In the genomic region with DNA sequence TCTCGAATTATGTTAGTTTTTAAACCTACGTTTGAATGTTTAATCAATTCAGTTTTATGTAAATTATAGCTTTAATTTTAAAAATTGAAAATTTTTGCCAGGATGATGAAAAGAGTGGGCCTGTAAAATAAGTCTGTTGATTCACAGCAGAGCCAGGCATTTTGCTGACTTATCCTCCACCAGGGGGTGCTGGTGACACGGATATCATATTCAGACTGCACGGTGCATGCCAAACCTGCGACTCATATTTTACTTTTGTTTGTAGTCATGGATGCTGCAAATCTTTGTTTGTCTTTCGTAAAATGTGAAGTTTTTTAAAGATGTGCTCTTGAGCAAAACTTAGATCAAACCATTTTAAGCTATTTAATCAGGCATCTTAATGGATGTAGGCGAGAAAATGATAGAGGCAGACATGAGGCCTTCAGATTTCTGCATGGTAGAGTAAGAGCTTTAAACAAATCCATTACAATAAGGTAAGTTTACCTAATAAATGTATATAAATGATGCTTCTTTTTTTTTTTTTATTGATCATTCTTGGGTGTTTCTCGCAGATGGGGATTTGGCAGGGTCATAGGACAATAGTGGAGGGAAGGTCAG, we compare ENCODE assay signal across 8 cellular contexts. TPM values are rescaled to one million over a fixed set of nuclear protein-coding genes. Genes with fewer than 3 reads are reported as not detected.
DNase-seq lines count a peak whose midpoint lies in the region; ATAC-seq, FAIRE-seq and TF ChIP-seq lines count a peak whose summit lies in the region.

No MANE protein-coding gene starts in this region.

- H3K9me3 ChIP-seq in A673 (ENCODE audit: low read depth, low read length, poor library complexity, severe bottlenecking) (no peaks in the 10 kb centered on the region), HCT116 (ENCODE audit: control insufficient read depth in 1 of 2, insufficient read depth in 1 of 2, low read depth in 1 of 2, low read length in 2 of 2) (no peaks in the 10 kb centered on the region), esophagus squamous epithelium (no peaks in the 10 kb centered on the region)

- peaks cover 4% of the 10 kb centered on the region for H3K9me3 Mint-ChIP-seq in nephron

- H3K79me2 ChIP-seq in HCT116 (ENCODE audit: insufficient read depth, low read length), result no peaks in the 10 kb centered on the region

- no peak overlapping the region for H3K27ac ChIP-seq in A673 (ENCODE audit: low read depth, low read length, poor library complexity, severe bottlenecking)
- no peak overlapping the region for H3K27ac ChIP-seq in HCT116 (ENCODE audit: low read depth, low read length)
- H3K27ac ChIP-seq in esophagus squamous epithelium, result no peak overlapping the region

- FAIRE-seq in G401.6 (lab: Jason Lieb, UNC) (peak; percentile 85), urothelium cell line (lab: Jason Lieb, UNC) (no peak)

- intact Hi-C loops in A673 (cut with micrococcal nuclease; ENCODE audit: unreplicated experiment), result loop anchor here (10.0 kb wide), 1 partner anchor 462 kb away; a partner anchor contains a TSS
- intact Hi-C loops in HCT116 (cut with micrococcal nuclease), result no loop called here
- intact Hi-C loops in esophagus squamous epithelium (cut with DNase I), result no loop called here

- H3K4me2 ChIP-seq in HCT116 (ENCODE audit: low read length), result no peak overlapping the region

- H3K9me2 ChIP-seq in HCT116 (ENCODE audit: insufficient read depth), result no peaks in the 10 kb centered on the region

- POLR2A ChIA-PET in A673 (lab: Charles Lee; ENCODE audit: low non-redundant PET), result no interaction called here
- POLR2A ChIA-PET in HCT116 (lab: Charles Lee), result no interaction called here

- no peak overlapping the region for H3K4me3 Mint-ChIP-seq in nephron

- H3K4me1 Mint-ChIP-seq in nephron, result peaks cover 6% of the 10 kb centered on the region

- peak; percentile 95 for ATAC-seq in HCT116

- BruUV-seq in A673 (replicated peaks; lab: Mats Ljungman, UMichigan), result no TSS peak
- BruUV-seq in HCT116 (replicated peaks; lab: Mats Ljungman, UMichigan), result no TSS peak

- H3K4me1 ChIP-seq in A673 (ENCODE audit: insufficient read depth, low read length, poor library complexity, severe bottlenecking) (peaks cover 21% of the 10 kb centered on the region), HCT116 (ENCODE audit: control insufficient read depth in 1 of 2, insufficient read depth in 2 of 2, low read length in 2 of 2) (no peaks in the 10 kb centered on the region), esophagus squamous epithelium (no peaks in the 10 kb centered on the region)

- no peaks in the 10 kb centered on the region for H3K27me3 ChIP-seq in A673 (replicated peaks; ENCODE audit: insufficient read depth, low read depth, low read length, poor library complexity)
- peaks cover 29% of the 10 kb centered on the region for H3K27me3 ChIP-seq in HCT116 (ENCODE audit: insufficient read depth, low read length)
- no peaks in the 10 kb centered on the region for H3K27me3 ChIP-seq in esophagus squamous epithelium

- RAD21 ChIA-PET in HCT116 (lab: Charles Lee; ENCODE audit: low non-redundant PET in 1 of 2, low total read pairs in 2 of 2, uncharacterized antibody in 2 of 2, unreplicated experiment in 2 of 2), result no interaction called here

- TF ChIP-seq POLR2A in HCT116 (IDR thresholded peaks at IDR 0.05; ENCODE audit: borderline replicate concordance, extremely low read depth, insufficient read depth, insufficient read length), result no peak
- no peak for TF ChIP-seq POLR2A in esophagus squamous epithelium (IDR thresholded peaks at IDR 0.05)

- DNase-seq in A673 (ENCODE audit: low spot score) (peak; percentile 89), HCT116 (ENCODE audit: low read depth, low spot score) (peak; percentile 60), LoVo (ENCODE audit: low spot score) (peak; percentile 55), esophagus squamous epithelium (lab: John Stamatoyannopoulos, UW) (no peak), urothelium cell line (ENCODE audit: low spot score) (peak; percentile 49)
- peak; percentile 10 to 15 for DNase-seq in activated CD4-positive, alpha-beta T cell treated with anti-CD3 and anti-CD28 coated beads for 4 hours

- H4K20me1 ChIP-seq in HCT116 (ENCODE audit: insufficient read depth), result no peaks in the 10 kb centered on the region

- CTCF ChIA-PET in A673 (lab: Charles Lee) (interaction anchor here (0.6 kb wide), 1 partner anchor 42 kb away, joined by 3 read pairs; no protein-coding TSS in a partner anchor), HCT116 (lab: Charles Lee) (interaction anchor here (0.6 to 1.4 kb wide), 6 partner anchors 9 to 392 kb away, joined by 3 to 8 read pairs (median 3); no protein-coding TSS in a partner anchor)

- WGBS in esophagus squamous epithelium, 2 donors, result 25 to 31% methylated on average over 8 of the region's 8 CpGs

- no peak overlapping the region for H3K9ac ChIP-seq in HCT116 (ENCODE audit: low read length)

- TF ChIP-seq CTCF in A673 (conservative IDR thresholded peaks at IDR 0.05; ENCODE audit: low read depth, low read length), result peak; percentile 97
- peak; percentile 72 to 86 (median 84) for TF ChIP-seq CTCF in HCT116 (IDR thresholded peaks at IDR 0.05 in 2 of 3, conservative IDR thresholded peaks at IDR 0.05 in 1 of 3; ENCODE audit: borderline replicate concordance in 1 of 3, insufficient read depth in 1 of 3, low read depth in 2 of 3, low read length in 2 of 3)
- TF ChIP-seq CTCF in esophagus squamous epithelium (IDR thresholded peaks at IDR 0.05), result peak; percentile 31 to 65 (median 46)
- peak; percentile 49 to 60 (median 54) for TF ChIP-seq CTCF in nephron (IDR thresholded peaks at IDR 0.05; ENCODE audit: unreplicated experiment in 3 of 3)

- H3K4me3 ChIP-seq in A673 (ENCODE audit: low read depth, low read length, poor library complexity, severe bottlenecking) (no peak overlapping the region), HCT116 (replicated peaks in 1 of 2; ENCODE audit: low read depth in 1 of 2, low read length in 2 of 2) (no peak overlapping the region), esophagus squamous epithelium (no peak overlapping the region)

- H3K27ac Mint-ChIP-seq in nephron, result peak overlapping the region in 1 of 3 experiments; percentile 62

- H3K36me3 ChIP-seq in A673 (ENCODE audit: insufficient read depth, low read length, poor library complexity, severe bottlenecking) (no peaks in the 10 kb centered on the region), HCT116 (ENCODE audit: control insufficient read depth in 1 of 2, insufficient read depth in 2 of 2, low read length in 2 of 2) (no peaks in the 10 kb centered on the region), esophagus squamous epithelium (no peaks in the 10 kb centered on the region)

- TF ChIP-seq RAD21 in HCT116 (IDR thresholded peaks at IDR 0.05; ENCODE audit: low read depth), result peak; percentile 76

- peaks cover 3% of the 10 kb centered on the region for H3K36me3 Mint-ChIP-seq in nephron (ENCODE audit: low read depth)

- H2AFZ ChIP-seq in HCT116 (ENCODE audit: low read depth, low read length, poor library complexity, severe bottlenecking), result no peak overlapping the region

- peaks cover 4% of the 10 kb centered on the region for H3K27me3 Mint-ChIP-seq in nephron (ENCODE audit: low read depth)

TF ChIP-seq in HCT116, 20 proteins besides CTCF, POLR2A, EP300 and RAD21:
- no peak for TF ChIP-seq TCF7L2 (IDR thresholded peaks at IDR 0.05; ENCODE audit: borderline replicate concordance, extremely low read depth, insufficient read depth, insufficient read length)
- no peak for TF ChIP-seq ELF1 (IDR thresholded peaks at IDR 0.05; ENCODE audit: borderline replicate concordance, low read depth)
- TF ChIP-seq ZFX (IDR thresholded peaks at IDR 0.05), result no peak
- TF ChIP-seq, protein P1, sequence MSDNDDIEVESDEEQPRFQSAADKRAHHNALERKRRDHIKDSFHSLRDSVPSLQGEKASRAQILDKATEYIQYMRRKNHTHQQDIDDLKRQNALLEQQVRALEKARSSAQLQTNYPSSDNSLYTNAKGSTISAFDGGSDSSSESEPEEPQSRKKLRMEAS (IDR thresholded peaks at IDR 0.05), result no peak

RNA-seq across cellular contexts. Expression of a gene that starts 3.6 kb away (rescaled TPM):
- not detected in 2 replicates for total RNA-seq in A673 (2021)
- total RNA-seq in HCT116 (2021; ENCODE audit: unreplicated experiment), result not detected
- polyA plus RNA-seq in HCT116 (2012), result not detected in 2 replicates
- not detected for total RNA-seq in esophagus squamous epithelium

RNA-seq across cellular contexts. Expression of a gene that starts 18.1 kb away (rescaled TPM):
- total RNA-seq in A673 (2021), result not detected in 2 replicates
- not detected for total RNA-seq in HCT116 (2021; ENCODE audit: unreplicated experiment)
- not detected in 2 replicates for polyA plus RNA-seq in HCT116 (2012)
- not detected for total RNA-seq in esophagus squamous epithelium

RNA-seq across cellular contexts. Expression of a gene that starts 22.2 kb away (rescaled TPM):
- total RNA-seq in A673 (2021), result not detected in 2 replicates
- not detected for total RNA-seq in HCT116 (2021; ENCODE audit: unreplicated experiment)
- not detected in 2 replicates for polyA plus RNA-seq in HCT116 (2012)
- not detected for total RNA-seq in esophagus squamous epithelium

RNA-seq across cellular contexts. Expression of a gene that starts 43.1 kb away (rescaled TPM):
- not detected in 2 replicates for total RNA-seq in A673 (2021)
- total RNA-seq in HCT116 (2021; ENCODE audit: unreplicated experiment), result not detected
- polyA plus RNA-seq in HCT116 (2012), result not detected in 2 replicates
- not detected for total RNA-seq in esophagus squamous epithelium

Comparison
In these comparisons a context has a peak if more than half of its experiments do, and no peak if none do; other contexts are left out.
1. CTCF ChIP-seq: peak in every context shown above with its lines; median percentile 97 in A673; 84 in HCT116; 54 in nephron; 46 in esophagus squamous epithelium.